ENCODE assay signal across 25 cellular contexts in the genomic region with DNA sequence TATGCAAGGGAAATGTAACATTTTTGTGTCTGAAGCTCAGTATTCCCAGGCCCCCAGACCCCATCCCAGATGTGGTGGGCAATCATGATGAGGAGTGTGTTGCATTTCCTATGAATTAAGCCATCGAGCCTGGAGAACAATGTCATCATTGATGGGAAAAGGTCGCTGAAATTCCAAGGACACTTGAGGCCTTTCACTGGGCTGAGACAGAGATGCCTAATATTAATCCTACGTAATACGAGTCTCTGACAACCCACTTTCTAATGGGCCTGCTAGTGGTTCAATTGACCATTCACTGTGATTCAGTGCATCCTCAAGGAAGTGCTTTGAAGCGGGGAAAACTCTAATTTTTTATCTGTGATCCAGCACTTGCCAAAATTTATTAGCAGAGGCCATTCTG.
"Had no signal": no experiment of that assay in that cellular context is flagged by ENCODE, and none has a peak within 500 bp of the region (broad histone marks: within the 10 kb centered on the region; RNA-seq: fewer than 3 reads in every experiment).

No MANE protein-coding gene starts in this region.

- H3K4me1 ChIP-seq: ascending aorta, body of pancreas had no signal

- H3K27ac Mint-ChIP-seq: activated B cell treated with CpG ODN at 0.5 μM for 24 hours; activated CD4-positive, alpha-beta T cell treated with anti-CD3 and anti-CD28 coated beads, Interleukin-2, amount 10 ng/mL, durations not matched to agents 24 days and 14 days; activated CD8-positive, alpha-beta memory T cell treated with anti-CD3 and anti-CD28 coated beads, Interleukin-2, amount 10 ng/mL, durations not matched to agents 7 days and 5 days; activated naive CD4-positive, alpha-beta T cell treated with anti-CD3 and anti-CD28 coated beads, Interleukin-2, amount 50 U/mL, for 72 hours; activated naive CD8-positive, alpha-beta T cell treated with anti-CD3 and anti-CD28 coated beads, Interleukin-2, amount 50 U/mL, for 24 hours; T-cell had no signal

- H3K4me1 Mint-ChIP-seq: activated B cell treated with CpG ODN at 0.5 μM for 24 hours; activated CD4-positive, alpha-beta T cell treated with anti-CD3 and anti-CD28 coated beads, Interleukin-2, amount 10 ng/mL, durations not matched to agents 24 days and 14 days; activated CD8-positive, alpha-beta memory T cell treated with anti-CD3 and anti-CD28 coated beads, Interleukin-2, amount 10 ng/mL, durations not matched to agents 7 days and 5 days; activated naive CD8-positive, alpha-beta T cell treated with anti-CD3 and anti-CD28 coated beads, Interleukin-2, amount 50 U/mL, for 24 hours; T-cell had no signal

- H3K9me3 ChIP-seq: ascending aorta, body of pancreas had no signal

- H3K27me3 Mint-ChIP-seq: activated B cell treated with CpG ODN at 0.5 μM for 24 hours; activated CD4-positive, alpha-beta T cell treated with anti-CD3 and anti-CD28 coated beads, Interleukin-2, amount 10 ng/mL, durations not matched to agents 24 days and 14 days; activated CD8-positive, alpha-beta memory T cell treated with anti-CD3 and anti-CD28 coated beads, Interleukin-2, amount 10 ng/mL, durations not matched to agents 7 days and 5 days; activated naive CD8-positive, alpha-beta T cell treated with anti-CD3 and anti-CD28 coated beads, Interleukin-2, amount 50 U/mL, for 24 hours had no signal

- H3K4me3 Mint-ChIP-seq: activated B cell treated with CpG ODN at 0.5 μM for 24 hours; activated CD4-positive, alpha-beta T cell treated with anti-CD3 and anti-CD28 coated beads, Interleukin-2, amount 10 ng/mL, durations not matched to agents 24 days and 14 days; activated CD8-positive, alpha-beta memory T cell treated with anti-CD3 and anti-CD28 coated beads, Interleukin-2, amount 10 ng/mL, durations not matched to agents 7 days and 5 days; activated naive CD8-positive, alpha-beta T cell treated with anti-CD3 and anti-CD28 coated beads, Interleukin-2, amount 50 U/mL, for 24 hours; activated T-cell treated with anti-CD3 and anti-CD28 coated beads, Interleukin-2, amount 50 U/mL, for 4 hours; T-cell had no signal

- H3K9me3 Mint-ChIP-seq: activated B cell treated with CpG ODN at 0.5 μM for 24 hours; activated CD4-positive, alpha-beta T cell treated with anti-CD3 and anti-CD28 coated beads, Interleukin-2, amount 10 ng/mL, durations not matched to agents 24 days and 14 days; activated naive CD8-positive, alpha-beta T cell treated with anti-CD3 and anti-CD28 coated beads, Interleukin-2, amount 50 U/mL, for 24 hours; activated T-cell treated with anti-CD3 and anti-CD28 coated beads, Interleukin-2, amount 50 U/mL, for 4 hours had no signal

- H3K27me3 ChIP-seq: ascending aorta, body of pancreas had no signal

- H3K27ac ChIP-seq: ascending aorta, body of pancreas, SK-N-MC had no signal

- H3K36me3 ChIP-seq: ascending aorta had no signal

- H3K4me3 ChIP-seq: ascending aorta, body of pancreas, SK-N-MC had no signal

- ATAC-seq: activated CD8-positive, alpha-beta memory T cell treated with anti-CD3 and anti-CD28 coated beads, Interleukin-2, amount 10 ng/mL, durations not matched to agents 7 days and 5 days; activated naive CD4-positive, alpha-beta T cell treated with anti-CD3 and anti-CD28 coated beads, Interleukin-2, amount 50 U/mL, for 72 hours; activated naive CD8-positive, alpha-beta T cell treated with anti-CD3 and anti-CD28 coated beads, Interleukin-2, amount 50 U/mL, for 24 hours; activated T-cell treated with anti-CD3 and anti-CD28 coated beads, Interleukin-2, amount 50 U/mL, for 4 hours; body of pancreas; PC-3; T-cell had no signal

- DNase-seq: activated B cell treated with CpG ODN at 0.5 μM for 24 hours; activated CD4-positive, alpha-beta T cell treated with anti-CD3 and anti-CD28 coated beads for 1 hour; activated CD4-positive, alpha-beta T cell treated with anti-CD3 and anti-CD28 coated beads, Interleukin-2, amount 10 ng/mL, durations not matched to agents 24 days and 14 days; activated CD4-positive, alpha-beta T cell treated with anti-CD3 and anti-CD28 coated beads, Interleukin-2, amount 50 U/mL, for 48 hours; activated CD8-positive, alpha-beta memory T cell treated with anti-CD3 and anti-CD28 coated beads, Interleukin-2, amount 10 ng/mL, durations not matched to agents 7 days and 5 days; activated effector memory CD4-positive, alpha-beta T cell treated with anti-CD3 and anti-CD28 coated beads, Interleukin-2, amount 50 U/mL, for 16 hours; activated naive CD4-positive, alpha-beta T cell treated with Interleukin-2 at 50 U/mL for 16 hours; activated naive CD8-positive, alpha-beta T cell treated with anti-CD3 and anti-CD28 coated beads, Interleukin-2, amount 50 U/mL, for 24 hours; activated T-cell treated with anti-CD3 and anti-CD28 coated beads, Interleukin-2, amount 50 U/mL, for 4 hours; amniotic stem cell; body of pancreas; central memory CD4-positive, alpha-beta T cell; KG1; NCI-H1930; NCI-H446; NCI-H524 treated with DMSO at 0.1 percent for 48 hours; NCI-H82; PC-3; SIG-M5; T-cell; T-helper 2 cell; T1000 had no signal
